ENCODE assay signal across 17 cellular contexts in genomic region chr6:116102856-116103255, GRCh38. TPM values are rescaled to one million over a fixed set of nuclear protein-coding genes. Genes with fewer than 3 reads are reported as not detected.
A peak's percentile ranks its signal among the peaks of the same experiment; 100 is the strongest.
DNase-seq lines count a peak whose midpoint lies in the region; ATAC-seq, FAIRE-seq and TF ChIP-seq lines count a peak whose summit lies in the region.
"Had no signal": no experiment of that assay in that cellular context is flagged by ENCODE, and none has a peak within 500 bp of the region (broad histone marks: within the 10 kb centered on the region; RNA-seq: fewer than 3 reads in every experiment).

No MANE protein-coding gene starts in this region.

- no TSS peak for BruUV-seq in K562 (replicated peaks; lab: Mats Ljungman, UMichigan)

- TF ChIP-seq CTCF in K562 (IDR thresholded peaks at IDR 0.05 in 2 of 3, conservative IDR thresholded peaks at IDR 0.05 in 1 of 3; ENCODE audit: insufficient read depth in 2 of 3, low read depth in 1 of 3, low read length in 3 of 3) = no peak
- no peak for TF ChIP-seq CTCF in neural crest cell (conservative IDR thresholded peaks at IDR 0.05)
- TF ChIP-seq CTCF in adrenal gland (IDR thresholded peaks at IDR 0.05) = no peak

- CTCF ChIA-PET in K562 (lab: Yijun Ruan, JAX; ENCODE audit: low intra/inter-chr PET ratio) = no interaction called here

- no peak for FAIRE-seq in K562 (lab: Jason Lieb, UNC)
- FAIRE-seq: A204.1 had no signal

- peaks cover 20% of the 10 kb centered on the region for H3K36me3 Mint-ChIP-seq in T-helper 2 cell treated with Interferon-gamma antibody and Interleukin-4, amounts not matched to agents 5 μg/mL and 100 μg/mL, for 36 hours (ENCODE audit: low read depth)
- peaks cover 5% of the 10 kb centered on the region for H3K36me3 Mint-ChIP-seq in IgD-negative memory B cell
- H3K36me3 Mint-ChIP-seq in neural crest cell (ENCODE audit: low read depth) = no peaks in the 10 kb centered on the region

- H3K79me2 ChIP-seq in K562 (ENCODE audit: control insufficient read depth, insufficient read depth, low read length) = peaks cover 11% of the 10 kb centered on the region

- WGBS in K562 (ENCODE audit: insufficient coverage, low coverage, missing lambda C conversion rate) = 78% methylated on average over 4 of the region's 4 CpGs
- 58 to 80% (median 74%) methylated on average over 3 to 4 of the region's 4 CpGs for WGBS in adrenal gland, 4 donors

- H3K9me1 ChIP-seq in K562 (ENCODE audit: control insufficient read depth, insufficient read depth, low read length) = no peaks in the 10 kb centered on the region

- no peak for TF ChIP-seq POLR2A in K562 (conservative IDR thresholded peaks at IDR 0.05)
- TF ChIP-seq POLR2A in adrenal gland (IDR thresholded peaks at IDR 0.05) = no peak

- POLR2A ChIA-PET in K562 (lab: Yijun Ruan, JAX) = no interaction called here

- no peak for DNase-seq in T-helper 2 cell treated with Interferon-gamma antibody and Interleukin-4, amounts not matched to agents 5 μg/mL and 100 μg/mL, for 36 hours (ENCODE audit: low spot score)
- DNase-seq in T-helper 2 cell = no peak
- DNase-seq in K562 (ENCODE audit: extremely low read depth in 1 of 4, low spot score in 3 of 4) = no peak
- no peak for DNase-seq in neural crest cell (ENCODE audit: low read depth, low spot score)
- DNase-seq in cerebellar nuclear complex (lab: John Stamatoyannopoulos, UW) = no peak
- DNase-seq in adrenal gland = no peak
- no peak for DNase-seq in DMS153 (lab: John Stamatoyannopoulos, UW)
- DNase-seq: activated T-cell treated with anti-CD3 and anti-CD28 coated beads, Interleukin-2, amount 50 U/mL, for 48 hours; central memory CD4-positive, alpha-beta T cell; DMS79; Kasumi-1; NCI-H2171 treated with DMSO at 0.1 percent for 48 hours had no signal

- no peaks in the 10 kb centered on the region for H3K27me3 Mint-ChIP-seq in T-helper 2 cell treated with Interferon-gamma antibody and Interleukin-4, amounts not matched to agents 5 μg/mL and 100 μg/mL, for 36 hours (ENCODE audit: low read depth)
- no peaks in the 10 kb centered on the region for H3K27me3 Mint-ChIP-seq in IgD-negative memory B cell
- H3K27me3 Mint-ChIP-seq in neural crest cell (ENCODE audit: low read depth) = no peaks in the 10 kb centered on the region

- H3K4me1 ChIP-seq in K562 (replicated peaks in 1 of 2; ENCODE audit: control insufficient read depth in 2 of 2, insufficient read depth in 2 of 2, low read length in 2 of 2) (peaks cover 4 to 7% of the 10 kb centered on the region in 2 experiments; a peak in 3 of 5 replicates), adrenal gland (replicated peaks in 1 of 2) (peaks cover 37 to 74% of the 10 kb centered on the region in 2 donors)

- intact Hi-C loops in K562 (cut with micrococcal nuclease) = no loop called here
- intact Hi-C loops in adrenal gland (cut with DNase I) = no loop called here

- H3K9me3 Mint-ChIP-seq in T-helper 2 cell treated with Interferon-gamma antibody and Interleukin-4, amounts not matched to agents 5 μg/mL and 100 μg/mL, for 36 hours = no peaks in the 10 kb centered on the region
- H3K9me3 Mint-ChIP-seq in IgD-negative memory B cell = no peaks in the 10 kb centered on the region
- no peaks in the 10 kb centered on the region for H3K9me3 Mint-ChIP-seq in neural crest cell

- H3K9ac ChIP-seq in K562 (ENCODE audit: insufficient read depth in 1 of 2, low read depth in 2 of 2, low read length in 2 of 2) = no peak overlapping the region

- H3K9me3 ChIP-seq in K562 (replicated peaks; ENCODE audit: control insufficient read depth, insufficient read depth, low read depth, low read length) (no peaks in the 10 kb centered on the region), adrenal gland (replicated peaks in 1 of 3) (no peaks in the 10 kb centered on the region)

- H3K4me3 ChIP-seq in K562 = no peak overlapping the region
- no peak overlapping the region for H3K4me3 ChIP-seq in adrenal gland

- H3K4me2 ChIP-seq in K562 (ENCODE audit: insufficient read depth, low read length) = no peak overlapping the region

- no peak for ATAC-seq in K562
- ATAC-seq: esophagus mucosa had no signal

- H3K27ac ChIP-seq in K562 (ENCODE audit: extremely low read depth, low read depth, low read length) = no peak overlapping the region
- H3K27ac ChIP-seq in adrenal gland = no peak overlapping the region

- H3K36me3 ChIP-seq in K562 (ENCODE audit: control insufficient read depth, insufficient read depth, low read length) = no peaks in the 10 kb centered on the region
- no peaks in the 10 kb centered on the region for H3K36me3 ChIP-seq in adrenal gland (replicated peaks in 1 of 2)

- TF ChIP-seq RAD21 in K562 (CRISPR knock-in tag; conservative IDR thresholded peaks at IDR 0.05 in 1 of 2, IDR thresholded peaks at IDR 0.05 in 1 of 2) = no peak

- TF ChIP-seq EP300 in K562 (IDR thresholded peaks at IDR 0.05; ENCODE audit: low read length) = no peak

- peaks cover 60% of the 10 kb centered on the region for H3K4me1 Mint-ChIP-seq in T-helper 2 cell treated with Interferon-gamma antibody and Interleukin-4, amounts not matched to agents 5 μg/mL and 100 μg/mL, for 36 hours (ENCODE audit: low read depth)
- H3K4me1 Mint-ChIP-seq in IgD-negative memory B cell (peaks cover 40 to 56% (median 54%) of the 10 kb centered on the region in 3 donors), neural crest cell (peaks cover 24% of the 10 kb centered on the region)

- H3K27me3 ChIP-seq in K562 (ENCODE audit: control insufficient read depth in 2 of 2, insufficient read depth in 2 of 2, low read length in 2 of 2) (no peaks in the 10 kb centered on the region), adrenal gland (no peaks in the 10 kb centered on the region)

- no peaks in the 10 kb centered on the region for H4K20me1 ChIP-seq in K562 (replicated peaks; ENCODE audit: control insufficient read depth, insufficient read depth, low read length)

- H3K4me3 Mint-ChIP-seq in T-helper 2 cell treated with Interferon-gamma antibody and Interleukin-4, amounts not matched to agents 5 μg/mL and 100 μg/mL, for 36 hours = peak overlapping the region; percentile 95
- peak overlapping the region; percentile 25 to 98 (median 69) for H3K4me3 Mint-ChIP-seq in IgD-negative memory B cell
- H3K4me3 Mint-ChIP-seq in neural crest cell = peak overlapping the region; percentile 74

- in situ Hi-C loops in K562 (cut with MboI) = no loop called here

- peak overlapping the region; percentile 64 for H3K27ac Mint-ChIP-seq in T-helper 2 cell treated with Interferon-gamma antibody and Interleukin-4, amounts not matched to agents 5 μg/mL and 100 μg/mL, for 36 hours
- H3K27ac Mint-ChIP-seq in IgD-negative memory B cell (peak overlapping the region in 1 of 3 donors; percentile 63), neural crest cell (ENCODE audit: unreplicated experiment) (peak overlapping the region; percentile 28)

- no peak overlapping the region for H2AFZ ChIP-seq in K562 (ENCODE audit: low read depth, low read length)

RNA-seq across cellular contexts. Expression of gene NT5DC1, which starts 2.2 kb away (rescaled TPM):
- polyA plus RNA-seq in IgD-negative memory B cell (83.2 TPM), K562 (2011; rRNA removed) (18.3 and 19.6 TPM in 2 replicates), K562 (2014; fragmentation: Illumina TruSeq; extraction: Trizol) (14.5 and 22.2 TPM in 2 replicates), K562 (2014; fragmentation: Nextera tagmentation; extraction: Ambion mirVana) (10 to 100 TPM; 15.7 to 20.5 TPM), K562 (2014; rRNA removed) (15.9 and 20.7 TPM in 2 replicates), adrenal gland (10 to 100 TPM; 16.2 to 45.5 (median 21.2) TPM)
- 6.5 and 14.2 TPM in 2 replicates for total RNA-seq in K562 (2011; cell fraction: chromatin; rRNA removed; ENCODE audit: low replicate concordance)
- 3.2 and 6.6 TPM in 2 replicates for total RNA-seq in K562 (2011; cell fraction: nucleolus; rRNA removed)
- 4.0 and 7.6 TPM in 2 replicates for total RNA-seq in K562 (2011; cell fraction: nucleoplasm; rRNA removed)
- total RNA-seq in K562 (2014; rRNA removed) (4.9 and 12.0 TPM in 2 replicates), K562 (2014; rRNA removed; fragmentation: Illumina TruSeq; extraction: Trizol) (16.3 and 22.2 TPM in 2 replicates), K562 (2015; rRNA removed; fragmentation: Illumina TruSeq; extraction: Trizol) (16.1 and 18.7 TPM in 2 replicates), K562 (2021) (28.5 and 31.8 TPM in 2 replicates), neural crest cell (28.3 and 33.2 TPM in 2 replicates), adrenal gland (10 to 100 TPM; 13.7 to 90.9 (median 49.2) TPM)
- polyA plus RNA-seq in K562 (2011; cell fraction: cytosol; rRNA removed) = 6.7 and 14.1 TPM in 2 replicates
- polyA plus RNA-seq in K562 (2011; cell fraction: nucleus; rRNA removed) = 7.0 and 8.7 TPM in 2 replicates
- 17.9 and 43.2 TPM in 2 replicates for polyA plus RNA-seq in K562 (2012)
- 14.7 and 21.6 TPM in 2 replicates for polyA minus RNA-seq in K562 (2011; rRNA and poly(A)+ RNA removed)
- polyA minus RNA-seq in K562 (2011; cell fraction: cytosol; rRNA and poly(A)+ RNA removed) = 11.6 and 19.5 TPM in 2 replicates
- polyA minus RNA-seq in K562 (2011; cell fraction: nucleus; rRNA and poly(A)+ RNA removed) = 13.5 and 17.3 TPM in 2 replicates

RNA-seq across cellular contexts. Expression of gene COL10A1, which starts 23.1 kb away (rescaled TPM):
- polyA plus RNA-seq in IgD-negative memory B cell = 0.36 TPM
- total RNA-seq in K562 (2011; cell fraction: chromatin; rRNA removed; ENCODE audit: low replicate concordance) = not detected in 2 replicates
- not detected in 2 replicates for total RNA-seq in K562 (2011; cell fraction: nucleolus; rRNA removed)
- not detected in 2 replicates for total RNA-seq in K562 (2011; cell fraction: nucleoplasm; rRNA removed)
- not detected in 2 replicates for total RNA-seq in K562 (2014; rRNA removed)
- not detected in 2 replicates for total RNA-seq in K562 (2014; rRNA removed; fragmentation: Illumina TruSeq; extraction: Trizol)
- total RNA-seq in K562 (2015; rRNA removed; fragmentation: Illumina TruSeq; extraction: Trizol) = not detected in 2 replicates
- not detected in 2 replicates for total RNA-seq in K562 (2021)
- polyA plus RNA-seq in K562 (2011; rRNA removed) = not detected in 2 replicates
- polyA plus RNA-seq in K562 (2011; cell fraction: cytosol; rRNA removed) = not detected in 2 replicates
- not detected in 2 replicates for polyA plus RNA-seq in K562 (2011; cell fraction: nucleus; rRNA removed)
- polyA plus RNA-seq in K562 (2012) = 0.07 TPM in 2 replicates
- polyA plus RNA-seq in K562 (2014; fragmentation: Illumina TruSeq; extraction: Trizol) = 0.06 TPM in 1 of 2 replicates, not detected in the other
- under 1 TPM in 1 of 2 experiments, not detected in 1; 0.08 TPM for polyA plus RNA-seq in K562 (2014; fragmentation: Nextera tagmentation; extraction: Ambion mirVana)
- not detected in 2 replicates for polyA plus RNA-seq in K562 (2014; rRNA removed)
- not detected in 2 replicates for polyA minus RNA-seq in K562 (2011; rRNA and poly(A)+ RNA removed)
- polyA minus RNA-seq in K562 (2011; cell fraction: cytosol; rRNA and poly(A)+ RNA removed) = not detected in 2 replicates
- polyA minus RNA-seq in K562 (2011; cell fraction: nucleus; rRNA and poly(A)+ RNA removed) = not detected in 2 replicates
- not detected in 2 replicates for total RNA-seq in neural crest cell
- under 1 TPM in 2 of 8 donors, not detected in 6; under 0.01 to 0.12 TPM for total RNA-seq in adrenal gland
- under 1 TPM in 1 of 3 donors, not detected in 2; 0.07 TPM for polyA plus RNA-seq in adrenal gland
- total RNA-seq: esophagus mucosa, temporal lobe had no signal

RNA-seq across cellular contexts. Expression of gene FRK, which starts 42.2 kb away (rescaled TPM):
- 0.04 TPM for polyA plus RNA-seq in IgD-negative memory B cell
- total RNA-seq in K562 (2011; cell fraction: chromatin; rRNA removed; ENCODE audit: low replicate concordance) = 0.02 and 0.07 TPM in 2 replicates
- not detected in 2 replicates for total RNA-seq in K562 (2011; cell fraction: nucleolus; rRNA removed)
- 0.07 TPM in 1 of 2 replicates, not detected in the other for total RNA-seq in K562 (2011; cell fraction: nucleoplasm; rRNA removed)
- total RNA-seq in K562 (2014; rRNA removed) = 0.09 and 0.16 TPM in 2 replicates
- 0.15 and 0.22 TPM in 2 replicates for total RNA-seq in K562 (2014; rRNA removed; fragmentation: Illumina TruSeq; extraction: Trizol)
- total RNA-seq in K562 (2015; rRNA removed; fragmentation: Illumina TruSeq; extraction: Trizol) = 0.29 and 0.34 TPM in 2 replicates
- 0.13 and 0.22 TPM in 2 replicates for total RNA-seq in K562 (2021)
- 0.01 and 0.03 TPM in 2 replicates for polyA plus RNA-seq in K562 (2011; rRNA removed)
- polyA plus RNA-seq in K562 (2011; cell fraction: cytosol; rRNA removed) = under 0.01 and 0.01 TPM in 2 replicates
- polyA plus RNA-seq in K562 (2011; cell fraction: nucleus; rRNA removed) = 0.04 TPM in 2 replicates
- 0.14 and 0.19 TPM in 2 replicates for polyA plus RNA-seq in K562 (2012)
- polyA plus RNA-seq in K562 (2014; fragmentation: Illumina TruSeq; extraction: Trizol) = 0.09 and 0.10 TPM in 2 replicates
- under 1 TPM; 0.03 to 0.07 TPM for polyA plus RNA-seq in K562 (2014; fragmentation: Nextera tagmentation; extraction: Ambion mirVana)
- 0.05 and 0.11 TPM in 2 replicates for polyA plus RNA-seq in K562 (2014; rRNA removed)
- polyA minus RNA-seq in K562 (2011; rRNA and poly(A)+ RNA removed) = 0.04 and 0.12 TPM in 2 replicates
- 0.09 TPM in 1 of 2 replicates, not detected in the other for polyA minus RNA-seq in K562 (2011; cell fraction: cytosol; rRNA and poly(A)+ RNA removed)
- polyA minus RNA-seq in K562 (2011; cell fraction: nucleus; rRNA and poly(A)+ RNA removed) = under 0.01 and 0.11 TPM in 2 replicates
- 0.11 and 0.12 TPM in 2 replicates for total RNA-seq in neural crest cell
- total RNA-seq in adrenal gland = 1 to 10 TPM; 1.7 to 4.1 (median 2.9) TPM
- polyA plus RNA-seq in adrenal gland = 1 to 10 TPM in 1 of 3 donors, under 1 TPM in 2; 0.30 to 1.9 (median 0.40) TPM
- total RNA-seq: mononuclear cell had no signal
